Comparison of ENCODE assay signal across 1 cellular context in genomic region chr7:87370660-87371180, GRCh38.
A peak's percentile ranks its signal among the peaks of the same experiment; 100 is the strongest.
TF ChIP-seq lines count a peak whose summit lies in the region.

No MANE protein-coding gene starts in this region.

TF ChIP-seq in HepG2, 621 proteins besides CTCF, POLR2A, EP300 and RAD21 (continued from another document):
- peak; percentile 97 for TF ChIP-seq MAFK (conservative IDR thresholded peaks at IDR 0.05 in 1 of 2, IDR thresholded peaks at IDR 0.05 in 1 of 2; ENCODE audit: low read length in 2 of 2)
- peak; percentile 80; the same call in 1 of the 2 replicates for TF ChIP-seq NFE2 (CRISPR knock-in tag; IDR thresholded peaks at IDR 0.05)
- TF ChIP-seq NFE2L2 (IDR thresholded peaks at IDR 0.05; ENCODE audit: low read length): peak; percentile 95
- TF ChIP-seq ATF7-NPFF (CRISPR knock-in tag; IDR thresholded peaks at IDR 0.05; ENCODE audit: low read depth): no peak
TF ChIP-seq in HepG2: peak in this region for 4.
